Comparison of ENCODE assay signal across 8 cellular contexts in genomic region chr4:4852591-4853362, GRCh38. TPM values are rescaled to one million over a fixed set of nuclear protein-coding genes. Genes with fewer than 3 reads are reported as not detected.
DNase-seq lines count a peak whose midpoint lies in the region; ATAC-seq and TF ChIP-seq lines count a peak whose summit lies in the region.

No MANE protein-coding gene starts in this region.

- no peaks in the 10 kb centered on the region for H3K9me1 ChIP-seq in IMR-90 (ENCODE audit: insufficient read depth, low read length)

- H3K4me1 Mint-ChIP-seq in stimulated activated memory B cell treated with anti-CD40 and anti-IgM and Interleukin-4, amounts not matched to agents 10 μg/mL and 1 μg/mL and 100 μg/mL, for 72 hours: peaks cover 38% of the 10 kb centered on the region

- H2AFZ ChIP-seq in IMR-90 (replicated peaks; ENCODE audit: low read length, poor library complexity): peak overlapping the region; percentile 90

- no peak for TF ChIP-seq RAD21 in IMR-90 (IDR thresholded peaks at IDR 0.05; ENCODE audit: low read length)

- H3K36me3 Mint-ChIP-seq in stimulated activated memory B cell treated with anti-CD40 and anti-IgM and Interleukin-4, amounts not matched to agents 10 μg/mL and 1 μg/mL and 100 μg/mL, for 72 hours: peaks cover 6% of the 10 kb centered on the region

- peak; percentile 33 for ATAC-seq in Right ventricle myocardium superior (ENCODE audit: poor library complexity)
- ATAC-seq in Right ventricle myocardium inferior: no peak
- ATAC-seq in IMR-90 (ENCODE audit: low read depth): peak; percentile 80
- peak; percentile 65 for ATAC-seq in stimulated activated memory B cell treated with anti-CD40 and anti-IgM and Interleukin-4, amounts not matched to agents 10 μg/mL and 1 μg/mL and 100 μg/mL, for 72 hours

- no peak; the same call in 1 of the 2 replicates for TF ChIP-seq POLR2A in IMR-90 (IDR thresholded peaks at IDR 0.05; ENCODE audit: low read depth, low read length)

- peaks cover 78% of the 10 kb centered on the region for H3K27me3 Mint-ChIP-seq in stimulated activated memory B cell treated with anti-CD40 and anti-IgM and Interleukin-4, amounts not matched to agents 10 μg/mL and 1 μg/mL and 100 μg/mL, for 72 hours

- peak; percentile 27; the same call in 1 of the 2 replicates for TF ChIP-seq CTCF in IMR-90 (conservative IDR thresholded peaks at IDR 0.05; ENCODE audit: low read depth, low read length)
- TF ChIP-seq CTCF in brain microvascular endothelial cell (IDR thresholded peaks at IDR 0.05; ENCODE audit: low read depth, low read length, missing control alignments): peak; percentile 63

- 0 out of 2 replicates have a peak overlapping the region, but pooled peaks have one; percentile 3 for H3K9ac ChIP-seq in IMR-90 (ENCODE audit: low read depth, low read length)

- H3K18ac ChIP-seq in IMR-90 (ENCODE audit: low read depth, low read length): no peak overlapping the region

- WGBS in IMR-90 (ENCODE audit: extremely low coverage in 2 of 2, insufficient read length in 1 of 2), 2 experiments: 3% methylated on average over 22 of the region's 42 CpGs; no CpG with 5 or more reads in 1 of the 2 experiments

- peak overlapping the region; percentile 77 for H2AK9ac ChIP-seq in IMR-90 (replicated peaks; ENCODE audit: low read depth, low read length, poor library complexity)

- in situ Hi-C loops in IMR-90 (cut with MboI; ENCODE audit: low sequenced_read_pairs) (no loop called here), brain microvascular endothelial cell (cut with HindIII; ENCODE audit: low pct_ligation_motif_present, low sequenced_read_pairs) (no loop called here)

- H3K4ac ChIP-seq in IMR-90 (ENCODE audit: low read depth, low read length): peak overlapping the region; percentile 33; the same call in 1 of the 2 replicates

- dilution Hi-C loops in IMR-90 (cut with HindIII; ENCODE audit: low sequenced_read_pairs, unreplicated experiment): no loop called here

- no TSS peak for BruUV-seq in IMR-90 (replicated peaks; lab: Mats Ljungman, UMichigan)

- H3K36me3 ChIP-seq in IMR-90 (ENCODE audit: control insufficient read depth, insufficient read depth, low read length) (no peaks in the 10 kb centered on the region), brain microvascular endothelial cell (replicated peaks) (no peaks in the 10 kb centered on the region)

- DNase-seq in Right ventricle myocardium superior: peak; percentile 48
- no peak for DNase-seq in Right ventricle myocardium inferior (ENCODE audit: missing footprints)
- DNase-seq in IMR-90: peak; percentile 76
- DNase-seq in brain microvascular endothelial cell: peak; percentile 76
- peak; percentile 79 for DNase-seq in left kidney (ENCODE audit: low read depth, low spot score)
- DNase-seq in SK-N-DZ (ENCODE audit: low spot score): no peak
- no peak for DNase-seq in globus pallidus (ENCODE audit: low spot score)

- intact Hi-C loops in Right ventricle myocardium superior (cut with DNase I) (no loop called here), Right ventricle myocardium inferior (cut with DNase I) (no loop called here), IMR-90 (cut with micrococcal nuclease) (no loop called here)

- H3K4me3 ChIP-seq in IMR-90 (ENCODE audit: insufficient read depth, low read depth, low read length) (peak overlapping the region; percentile 0), brain microvascular endothelial cell (ENCODE audit: low read depth, low read length) (peak overlapping the region; percentile 34)

- H4K20me1 ChIP-seq in IMR-90 (ENCODE audit: insufficient read depth, low read length): no peaks in the 10 kb centered on the region

- CTCF ChIA-PET in IMR-90 (lab: Yijun Ruan, JAX): no interaction called here

- peak overlapping the region; percentile 55 for H3K27ac Mint-ChIP-seq in stimulated activated memory B cell treated with anti-CD40 and anti-IgM and Interleukin-4, amounts not matched to agents 10 μg/mL and 1 μg/mL and 100 μg/mL, for 72 hours

- H3K9me3 ChIP-seq in IMR-90 (ENCODE audit: control insufficient read depth, insufficient read depth, low read length): no peaks in the 10 kb centered on the region

- POLR2A ChIA-PET in IMR-90 (lab: Charles Lee; ENCODE audit: unreplicated experiment): interaction anchor here (0.6 kb wide), 1 partner anchor 341 kb away, joined by 12 read pairs; no protein-coding TSS in a partner anchor

- peak overlapping the region; percentile 57; the same call in 1 of the 2 replicates for H3K14ac ChIP-seq in IMR-90 (replicated peaks; ENCODE audit: low read depth, low read length)

- H2AK5ac ChIP-seq in IMR-90 (ENCODE audit: low read depth, low read length): no peak overlapping the region

- peak overlapping the region; percentile 72 for H3K4me3 Mint-ChIP-seq in stimulated activated memory B cell treated with anti-CD40 and anti-IgM and Interleukin-4, amounts not matched to agents 10 μg/mL and 1 μg/mL and 100 μg/mL, for 72 hours

- H3K4me1 ChIP-seq in IMR-90 (ENCODE audit: control insufficient read depth, insufficient read depth, low read length): no peaks in the 10 kb centered on the region; the same call in 1 of the 2 replicates

- no peak overlapping the region for H2BK5ac ChIP-seq in IMR-90 (ENCODE audit: low read depth, low read length, poor library complexity, severe bottlenecking)

- H4K8ac ChIP-seq in IMR-90 (ENCODE audit: low read depth in 2 of 2, low read length in 2 of 2): peak overlapping the region; percentile 78 to 81; a peak in 3 of 4 replicates

- H2BK120ac ChIP-seq in IMR-90 (ENCODE audit: low read depth, low read length): peak overlapping the region; percentile 61; the same call in 1 of the 2 replicates

- H3K23ac ChIP-seq in IMR-90 (ENCODE audit: low read depth, low read length): peak overlapping the region; percentile 74; the same call in 1 of the 2 replicates

- H2BK20ac ChIP-seq in IMR-90 (ENCODE audit: low read depth, low read length): no peak overlapping the region; the same call in 1 of the 2 replicates

- no peak overlapping the region; the same call in 1 of the 2 replicates for H3K27ac ChIP-seq in IMR-90 (ENCODE audit: insufficient read depth, low read length)
- H3K27ac ChIP-seq in brain microvascular endothelial cell: peak overlapping the region; percentile 42

- peaks cover 6% of the 10 kb centered on the region for H3K9me3 Mint-ChIP-seq in stimulated activated memory B cell treated with anti-CD40 and anti-IgM and Interleukin-4, amounts not matched to agents 10 μg/mL and 1 μg/mL and 100 μg/mL, for 72 hours

- H3K4me2 ChIP-seq in IMR-90 (ENCODE audit: low read depth, low read length): peak overlapping the region; percentile 63

- no peak overlapping the region for H3K56ac ChIP-seq in IMR-90 (ENCODE audit: extremely low read depth, insufficient read depth, low read length)

- no peaks in the 10 kb centered on the region for H3K79me1 ChIP-seq in IMR-90 (ENCODE audit: low read depth in 1 of 2, low read length in 2 of 2)

- H4K91ac ChIP-seq in IMR-90 (ENCODE audit: insufficient read depth, low read depth, low read length): no peak overlapping the region

- no peak overlapping the region for H2BK15ac ChIP-seq in IMR-90 (ENCODE audit: low read depth, low read length)

- peaks cover 40% of the 10 kb centered on the region for H3K27me3 ChIP-seq in IMR-90 (ENCODE audit: control insufficient read depth, insufficient read depth, low read length)
- H3K27me3 ChIP-seq in brain microvascular endothelial cell (replicated peaks): peaks cover 12% of the 10 kb centered on the region

- H4K5ac ChIP-seq in IMR-90 (ENCODE audit: low read depth, low read length): peak overlapping the region; percentile 36

TF ChIP-seq in IMR-90, 13 proteins besides CTCF, POLR2A, EP300 and RAD21:
- TF ChIP-seq MAZ (IDR thresholded peaks at IDR 0.05; ENCODE audit: borderline replicate concordance, low read depth, low read length): peak; percentile 69
- no peak for TF ChIP-seq CHD1 (IDR thresholded peaks at IDR 0.05; ENCODE audit: low read depth, low read length)
- 0 out of 2 replicates have a peak, but pooled peaks have one; percentile 15 for TF ChIP-seq FOS (IDR thresholded peaks at IDR 0.05; ENCODE audit: low read depth, low read length)

RNA-seq across cellular contexts. Expression of gene MSX1, which starts 6.7 kb away (rescaled TPM):
- 3.9 TPM for total RNA-seq in Right ventricle myocardium superior
- total RNA-seq in Right ventricle myocardium inferior: 2.7 TPM
- 1.1 TPM in 2 replicates for total RNA-seq in IMR-90 (2012; rRNA removed)
- 3.9 and 6.0 TPM in 2 replicates for polyA plus RNA-seq in IMR-90 (2012; rRNA removed)
- polyA plus RNA-seq in IMR-90 (2012; cell fraction: cytosol; rRNA removed): 4.7 and 6.7 TPM in 2 replicates
- 2.9 and 5.9 TPM in 2 replicates for polyA plus RNA-seq in IMR-90 (2012; cell fraction: nucleus; rRNA removed; ENCODE audit: low replicate concordance)
- polyA plus RNA-seq in SK-N-DZ (2014; cell fraction: cytosol; rRNA removed): 0.54 and 3.1 TPM in 2 replicates
- polyA plus RNA-seq in SK-N-DZ (2014; cell fraction: nucleus; rRNA removed): 0.54 and 2.1 TPM in 2 replicates

Comparison
In these comparisons a context has a peak if more than half of its experiments do, and no peak if none do; other contexts are left out.
1. DNase-seq: peak in Right ventricle myocardium superior (single experiment), IMR-90 (single experiment), brain microvascular endothelial cell (single experiment) and left kidney (single experiment); none in Right ventricle myocardium inferior (single experiment), SK-N-DZ (single experiment) and globus pallidus (single experiment).